Comparison of ENCODE assay signal across 17 cellular contexts in the genomic region with DNA sequence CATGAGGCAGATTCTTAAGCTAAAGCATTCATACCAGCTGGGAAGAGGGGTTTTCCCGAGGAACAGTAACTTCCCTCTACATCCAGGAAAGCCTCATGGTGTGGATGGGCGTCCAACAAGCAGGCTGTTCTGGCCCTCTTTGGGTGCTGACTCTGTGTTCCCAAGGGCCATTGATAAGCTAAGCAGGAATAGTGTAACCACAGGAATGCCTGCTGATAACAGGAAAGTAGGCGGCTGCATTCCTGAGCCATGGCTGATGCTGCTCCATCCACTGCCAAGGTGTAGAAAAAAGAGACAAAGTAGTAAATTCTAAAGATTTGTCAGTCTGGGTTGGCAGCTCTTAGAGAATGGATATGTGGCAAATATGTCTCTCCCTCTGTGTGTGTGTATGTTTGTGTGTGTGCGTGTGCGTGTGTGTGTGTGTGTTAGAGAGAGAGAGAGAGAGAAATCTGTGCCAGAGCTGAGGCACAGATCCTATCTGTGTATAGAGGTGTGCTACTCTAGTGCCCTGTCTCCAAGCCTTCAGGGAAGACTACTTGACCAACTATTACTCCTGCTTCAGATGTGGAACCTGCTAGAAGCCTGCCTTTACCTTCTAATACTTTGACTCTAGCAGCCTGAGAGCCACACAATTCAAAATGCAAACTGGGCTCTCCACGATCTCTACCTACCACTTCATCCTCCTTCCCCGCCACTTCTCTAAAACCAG.
DNase-seq lines count a peak whose midpoint lies in the region; ATAC-seq and TF ChIP-seq lines count a peak whose summit lies in the region.
"Had no signal": no experiment of that assay in that cellular context is flagged by ENCODE, and none has a peak within 500 bp of the region (broad histone marks: within the 10 kb centered on the region; RNA-seq: fewer than 3 reads in every experiment).

No MANE protein-coding gene starts in this region.

- H3K27me3 ChIP-seq in mammary epithelial cell (ENCODE audit: insufficient read depth, low read length) (no peaks in the 10 kb centered on the region), breast epithelium (no peaks in the 10 kb centered on the region), kidney epithelial cell (ENCODE audit: control insufficient read depth, insufficient read depth, low read length) (no peaks in the 10 kb centered on the region), upper lobe of left lung (no peaks in the 10 kb centered on the region)
- H3K27me3 ChIP-seq: esophagus squamous epithelium, transverse colon had no signal

- H3K36me3 ChIP-seq in mammary epithelial cell (ENCODE audit: insufficient read depth, low read length) (no peaks in the 10 kb centered on the region), breast epithelium (no peaks in the 10 kb centered on the region), kidney epithelial cell (ENCODE audit: control insufficient read depth, insufficient read depth, low read length) (no peaks in the 10 kb centered on the region), upper lobe of left lung (no peaks in the 10 kb centered on the region)
- H3K36me3 ChIP-seq: esophagus squamous epithelium, transverse colon had no signal

- in situ Hi-C loops in mammary epithelial cell (cut with MboI; ENCODE audit: low sequenced_read_pairs in 2 of 2): no loop called here

- no TSS peak for BruUV-seq in mammary epithelial cell (replicated peaks; lab: Mats Ljungman, UMichigan)

- TF ChIP-seq POLR2A in breast epithelium (IDR thresholded peaks at IDR 0.05) (no peak), upper lobe of left lung (IDR thresholded peaks at IDR 0.05) (no peak)

- CTCF ChIA-PET in mammary epithelial cell (lab: Charles Lee; ENCODE audit: low non-redundant PET): no interaction called here

- peaks cover 21% of the 10 kb centered on the region for H3K4me1 ChIP-seq in mammary epithelial cell (ENCODE audit: insufficient read depth, low read length)
- no peaks in the 10 kb centered on the region for H3K4me1 ChIP-seq in breast epithelium
- peaks cover 0 to 5% (median 0%) of the 10 kb centered on the region in 4 donors for H3K4me1 ChIP-seq in upper lobe of left lung
- H3K4me1 ChIP-seq: esophagus squamous epithelium, transverse colon had no signal

- no peaks in the 10 kb centered on the region for H4K20me1 ChIP-seq in mammary epithelial cell (ENCODE audit: insufficient read depth, low read length)

- intact Hi-C loops in mammary epithelial cell (cut with micrococcal nuclease): no loop called here
- intact Hi-C loops in breast epithelium (cut with DNase I; ENCODE audit: low total_unique reads): no loop called here

- TF ChIP-seq EP300 in upper lobe of left lung (IDR thresholded peaks at IDR 0.05): peak in 2 of 4 donors; percentile 71 to 97

- H2AFZ ChIP-seq in mammary epithelial cell (ENCODE audit: low read depth, low read length): peak overlapping the region; percentile 9

- 86% methylated on average over 7 of the region's 7 CpGs for WGBS in mammary epithelial cell (ENCODE audit: low coverage, missing lambda C conversion rate)
- WGBS in upper lobe of left lung, 2 donors: 57% methylated on average over 7 of the region's 7 CpGs

- no peak for TF ChIP-seq CTCF in mammary epithelial cell (conservative IDR thresholded peaks at IDR 0.05 in 1 of 2, IDR thresholded peaks at IDR 0.05 in 1 of 2; ENCODE audit: extremely low read depth in 1 of 2, insufficient read depth in 1 of 2, low read depth in 1 of 2, low read length in 2 of 2)
- no peak for TF ChIP-seq CTCF in breast epithelium (IDR thresholded peaks at IDR 0.05)
- TF ChIP-seq CTCF in choroid plexus epithelial cell (conservative IDR thresholded peaks at IDR 0.05; ENCODE audit: low read depth, low read length): no peak
- no peak for TF ChIP-seq CTCF in kidney epithelial cell (IDR thresholded peaks at IDR 0.05; ENCODE audit: insufficient read depth, low read length, poor library complexity, severe bottlenecking)
- TF ChIP-seq CTCF in upper lobe of left lung (IDR thresholded peaks at IDR 0.05): no peak

- H3K4me2 ChIP-seq in mammary epithelial cell (ENCODE audit: insufficient read depth, low read depth, low read length): no peak overlapping the region
- H3K4me2 ChIP-seq: smooth muscle cell had no signal

- dilution Hi-C loops in mammary epithelial cell (cut with HindIII; ENCODE audit: low sequenced_read_pairs): no loop called here

- no peak overlapping the region for H3K4me3 ChIP-seq in mammary epithelial cell (replicated peaks in 1 of 3; ENCODE audit: insufficient read depth in 1 of 3, low read depth in 2 of 3, low read length in 3 of 3)
- no peak overlapping the region for H3K4me3 ChIP-seq in breast epithelium
- no peak overlapping the region for H3K4me3 ChIP-seq in choroid plexus epithelial cell (ENCODE audit: low read depth, low read length)
- no peak overlapping the region for H3K4me3 ChIP-seq in kidney epithelial cell (ENCODE audit: low read depth, low read length)
- H3K4me3 ChIP-seq in upper lobe of left lung: no peak overlapping the region
- H3K4me3 ChIP-seq: esophagus squamous epithelium, smooth muscle cell, transverse colon had no signal

- ATAC-seq in upper lobe of left lung (ENCODE audit: low FRiP score in 2 of 2) (peak; percentile 71 to 93), GM19452 (IDR thresholded peaks at IDR 0.05; ENCODE audit: unreplicated experiment) (no peak)
- ATAC-seq: HepG2; natural killer cell treated with Interleukin-12 subunit alpha and Interleukin-12 subunit beta and Interleukin-15 and Interleukin-18, amount 100 ng/mL, for 72 hours had no signal

- no peaks in the 10 kb centered on the region for H3K9me3 ChIP-seq in mammary epithelial cell (replicated peaks; ENCODE audit: insufficient read depth, low read length)
- no peaks in the 10 kb centered on the region for H3K9me3 ChIP-seq in breast epithelium
- no peaks in the 10 kb centered on the region for H3K9me3 ChIP-seq in upper lobe of left lung
- H3K9me3 ChIP-seq: esophagus squamous epithelium, transverse colon had no signal

- no peak overlapping the region for H3K9ac ChIP-seq in mammary epithelial cell (ENCODE audit: insufficient read depth, low read length)

- H3K79me2 ChIP-seq in mammary epithelial cell (ENCODE audit: insufficient read depth, low read length): no peaks in the 10 kb centered on the region

- DNase-seq in mammary epithelial cell (peak; percentile 59), breast epithelium (ENCODE audit: low spot score in 2 of 2) (no peak), choroid plexus epithelial cell (ENCODE audit: low read depth) (peak; percentile 67), kidney epithelial cell (ENCODE audit: low read depth) (peak; percentile 42), upper lobe of left lung (peak in 1 of 2 donors; percentile 89), UCSD-AML1 (lab: John Stamatoyannopoulos, UW; ENCODE audit: unreplicated experiment) (no peak), OCI-M1 (lab: John Stamatoyannopoulos, UW) (no peak)
- DNase-seq: 8988T, esophagus squamous epithelium, HCEC 1CT, NCI-H1436, NCI-H526, transverse colon had no signal

- H3K27ac ChIP-seq in mammary epithelial cell (ENCODE audit: insufficient read depth, low read depth, low read length): no peak overlapping the region
- no peak overlapping the region for H3K27ac ChIP-seq in breast epithelium
- H3K27ac ChIP-seq in upper lobe of left lung: peak overlapping the region; percentile 8 to 76 (median 50)
- H3K27ac ChIP-seq: esophagus squamous epithelium, transverse colon had no signal

Comparison
In these comparisons a context has a peak if more than half of its experiments do, and no peak if none do; other contexts are left out.
1. DNase-seq: peak in mammary epithelial cell (single experiment), choroid plexus epithelial cell (single experiment) and kidney epithelial cell (single experiment); none in breast epithelium (0 of 2), UCSD-AML1 (single experiment) and OCI-M1 (single experiment).
2. H3K27ac ChIP-seq: peak in upper lobe of left lung (4 of 4); none in mammary epithelial cell (single experiment) and breast epithelium (0 of 2).